Comparison of ENCODE assay signal across 14 cellular contexts in genomic region chr16:1691276-1691675, GRCh38. TPM values are rescaled to one million over a fixed set of nuclear protein-coding genes. Genes with fewer than 3 reads are reported as not detected.
DNase-seq lines count a peak whose midpoint lies in the region; ATAC-seq and TF ChIP-seq lines count a peak whose summit lies in the region.
"Had no signal": no experiment of that assay in that cellular context is flagged by ENCODE, and none has a peak within 500 bp of the region (broad histone marks: within the 10 kb centered on the region; RNA-seq: fewer than 3 reads in every experiment).

No MANE protein-coding gene starts in this region.

- H4K20me1 ChIP-seq in H9 (ENCODE audit: control insufficient read depth, insufficient read depth, insufficient read length): no peaks in the 10 kb centered on the region

- no peak overlapping the region for H2AK5ac ChIP-seq in H9 (ENCODE audit: insufficient read length, low read length)

- H3K9me3 ChIP-seq in H9 (ENCODE audit: control insufficient read depth, low read depth, low read length): no peaks in the 10 kb centered on the region
- no peaks in the 10 kb centered on the region for H3K9me3 ChIP-seq in adrenal gland (replicated peaks in 1 of 3)
- H3K9me3 ChIP-seq: BLaER1 treated with 17β-estradiol and CSF1 and Interleukin-3, amounts not matched to agents 10 nM and 100 nM had no signal

- no peak overlapping the region for H3T11ph ChIP-seq in H9 (ENCODE audit: low read length)

- TF ChIP-seq CTCF in H9 (conservative IDR thresholded peaks at IDR 0.05) (0 out of 3 replicates have a peak, but pooled peaks have one; percentile 17), adrenal gland (IDR thresholded peaks at IDR 0.05) (peak in 3 of 6 experiments; percentile 7 to 14 (median 11)), fibroblast of villous mesenchyme (IDR thresholded peaks at IDR 0.05; ENCODE audit: insufficient read depth, low read depth, low read length) (peak; percentile 38)

- H3K27me3 Mint-ChIP-seq in H9 (ENCODE audit: low read depth): no peaks in the 10 kb centered on the region

- H4K5ac ChIP-seq in H9 (ENCODE audit: insufficient read length, low read depth, low read length): no peak overlapping the region

- H3K79me1 ChIP-seq in H9 (ENCODE audit: insufficient read depth, low read depth, low read length, poor library complexity, severe bottlenecking): peaks cover 3% of the 10 kb centered on the region

- H3K27ac Mint-ChIP-seq in H9: peak overlapping the region in 1 of 3 experiments; percentile 40; a peak in 1 of 7 replicates

- H4K91ac ChIP-seq in H9 (ENCODE audit: insufficient read length, low read depth, low read length): no peak overlapping the region

- H3K27ac ChIP-seq in H9 (ENCODE audit: insufficient read length, low read depth, low read length) (no peak overlapping the region), adrenal gland (peak overlapping the region in 3 of 5 donors; percentile 31 to 66 (median 64))
- H3K27ac ChIP-seq: BLaER1 treated with 17β-estradiol and CSF1 and Interleukin-3, amounts not matched to agents 10 nM and 100 nM had no signal

- DNase-seq in A172 (ENCODE audit: low spot score) (peak; percentile 88), H9 (no peak), adrenal gland (no peak), fibroblast of villous mesenchyme (ENCODE audit: low read depth) (peak; percentile 11), NCI-H1105 (lab: John Stamatoyannopoulos, UW) (no peak), posterior cingulate gyrus (no peak)
- DNase-seq: activated CD8-positive, alpha-beta memory T cell treated with anti-CD3 and anti-CD28 coated beads for 24 hours; NCI-H146; stimulated activated CD4-positive, alpha-beta T cell treated with anti-CD3 and anti-CD28 coated beads, Interleukin-2, amount 100 ng/mL, for 48 hours; T-helper 9 cell had no signal

- H3K4me2 ChIP-seq in H9 (ENCODE audit: insufficient read depth, insufficient read length, low read length): no peak overlapping the region

- peaks cover 39 to 93% (median 89%) of the 10 kb centered on the region in 3 experiments for H3K36me3 Mint-ChIP-seq in H9 (ENCODE audit: insufficient read depth in 1 of 3, low read depth in 3 of 3)

- H3K56ac ChIP-seq in H9 (ENCODE audit: insufficient read length, low read depth, low read length): no peak overlapping the region

- H3K27me3 ChIP-seq in H9 (ENCODE audit: insufficient read depth, low read length) (no peaks in the 10 kb centered on the region; the same call in 1 of the 2 replicates), adrenal gland (no peaks in the 10 kb centered on the region)
- H3K27me3 ChIP-seq: BLaER1 treated with 17β-estradiol and CSF1 and Interleukin-3, amounts not matched to agents 10 nM and 100 nM had no signal

- no peak overlapping the region for H4K8ac ChIP-seq in H9 (replicated peaks; ENCODE audit: insufficient read length, low read depth, low read length)

- no peak overlapping the region for H3K14ac ChIP-seq in H9 (ENCODE audit: insufficient read depth, low read length)

- no peak overlapping the region for H2BK12ac ChIP-seq in H9 (ENCODE audit: insufficient read length, low read depth, low read length)

- no peaks in the 10 kb centered on the region for H3K4me1 Mint-ChIP-seq in H9

- no peak overlapping the region for H2BK120ac ChIP-seq in H9 (ENCODE audit: low read depth, low read length, poor library complexity, severe bottlenecking)

- H2BK20ac ChIP-seq in H9 (ENCODE audit: low read depth, low read length, poor library complexity, severe bottlenecking): no peak overlapping the region

- H3K23ac ChIP-seq in H9 (ENCODE audit: insufficient read length, low read depth, low read length): no peak overlapping the region

- no peaks in the 10 kb centered on the region for H3K9me3 Mint-ChIP-seq in H9

- no peak overlapping the region for H2AFZ ChIP-seq in H9 (ENCODE audit: low read length)

- no peak overlapping the region for H2BK15ac ChIP-seq in H9 (ENCODE audit: low read depth, low read length)

- no peak overlapping the region for H3K4me3 ChIP-seq in adrenal gland
- H3K4me3 ChIP-seq in fibroblast of villous mesenchyme (ENCODE audit: low read depth, low read length): no peak overlapping the region
- H3K4me3 ChIP-seq: BLaER1 treated with 17β-estradiol and CSF1 and Interleukin-3, amounts not matched to agents 10 nM and 100 nM had no signal

- H3K4ac ChIP-seq in H9 (ENCODE audit: low read depth, low read length): no peak overlapping the region

- H3K18ac ChIP-seq in H9 (ENCODE audit: insufficient read length, low read depth, low read length): no peak overlapping the region

- no peak overlapping the region for H2BK5ac ChIP-seq in H9 (ENCODE audit: insufficient read length, low read length)

- peaks cover 27% of the 10 kb centered on the region; the same call in 1 of the 2 replicates for H3K79me2 ChIP-seq in H9 (ENCODE audit: insufficient read depth, low read length)

- no peak overlapping the region for H3K4me3 Mint-ChIP-seq in H9

- no peak for TF ChIP-seq POLR2A in adrenal gland (IDR thresholded peaks at IDR 0.05)

- intact Hi-C loops in adrenal gland (cut with DNase I) (no loop called here), posterior cingulate gyrus (cut with DNase I) (no loop called here)

- no peak for ATAC-seq in GM18861 (IDR thresholded peaks at IDR 0.05; ENCODE audit: unreplicated experiment)
- ATAC-seq in HG02938 (IDR thresholded peaks at IDR 0.05; ENCODE audit: unreplicated experiment): no peak
- ATAC-seq: HepG2 had no signal

- no peaks in the 10 kb centered on the region; the same call in 1 of the 2 replicates for H3K4me1 ChIP-seq in H9 (ENCODE audit: insufficient read depth, low read length)
- peaks cover 0 to 8% of the 10 kb centered on the region in 2 donors for H3K4me1 ChIP-seq in adrenal gland (replicated peaks in 1 of 2)

- no peaks in the 10 kb centered on the region for H3K23me2 ChIP-seq in H9 (ENCODE audit: insufficient read length, low read depth, low read length, poor library complexity, severe bottlenecking)

- H3K36me3 ChIP-seq in adrenal gland (replicated peaks in 1 of 2): peaks cover 0 to 43% of the 10 kb centered on the region in 2 donors

- H3K9ac ChIP-seq in H9 (ENCODE audit: extremely low read depth, insufficient read length, low read length): no peak overlapping the region
- H3K9ac ChIP-seq: BLaER1 treated with 17β-estradiol and CSF1 and Interleukin-3, amounts not matched to agents 10 nM and 100 nM had no signal

RNA-seq across cellular contexts. Expression of gene JPT2, which starts 13.2 kb away (rescaled TPM):
- total RNA-seq in A172 (2014; rRNA removed; shearing (Covaris generic)): 120 and 149 TPM in 2 replicates
- total RNA-seq in H9 (2021) (200 and 206 TPM in 2 replicates), adrenal gland (10 to 100 TPM; 11.9 to 50.5 (median 36.3) TPM), fibroblast of villous mesenchyme (39.3 and 61.7 TPM in 2 replicates)
- polyA plus RNA-seq in adrenal gland: 10 to 100 TPM; 12.1 to 49.4 (median 12.7) TPM

RNA-seq across cellular contexts. Expression of gene MAPK8IP3, which starts 14.7 kb away (rescaled TPM):
- 26.0 and 39.3 TPM in 2 replicates for total RNA-seq in A172 (2014; rRNA removed; shearing (Covaris generic))
- total RNA-seq in H9 (2021) (49.4 and 51.3 TPM in 2 replicates), adrenal gland (10 to 100 TPM; 30.1 to 97.1 (median 56.1) TPM), fibroblast of villous mesenchyme (37.1 and 61.5 TPM in 2 replicates)
- 100 to 1,000 TPM in 2 of 3 donors, 10 to 100 TPM in 1; 12.1 to 430 (median 147) TPM for polyA plus RNA-seq in adrenal gland

Comparison
In these comparisons a context has a peak if more than half of its experiments do, and no peak if none do; other contexts are left out.
1. DNase-seq: peak in A172 (single experiment) and fibroblast of villous mesenchyme (single experiment); none in H9 (single experiment), adrenal gland (0 of 7), NCI-H1105 (single experiment) and posterior cingulate gyrus (0 of 10).